Comparison of ENCODE assay signal across 10 cellular contexts in genomic region chr17:20059728-20060188, GRCh38. TPM values are rescaled to one million over a fixed set of nuclear protein-coding genes. Genes with fewer than 3 reads are reported as not detected.
DNase-seq lines count a peak whose midpoint lies in the region; ATAC-seq and TF ChIP-seq lines count a peak whose summit lies in the region.
"Had no signal": no experiment of that assay in that cellular context is flagged by ENCODE, and none has a peak within 500 bp of the region (broad histone marks: within the 10 kb centered on the region; RNA-seq: fewer than 3 reads in every experiment).

No MANE protein-coding gene starts in this region.

- ATAC-seq in GM18867 (IDR thresholded peaks at IDR 0.05; ENCODE audit: unreplicated experiment) (peak; percentile 51), lower lobe of right lung (no peak)

- intact Hi-C loops in lower lobe of right lung (cut with DNase I): no loop called here

- TF ChIP-seq CTCF in AG10803 (conservative IDR thresholded peaks at IDR 0.05; ENCODE audit: low read length): no peak
- no peak for TF ChIP-seq CTCF in lower lobe of right lung (IDR thresholded peaks at IDR 0.05)

- H3K9me3 ChIP-seq in adipocyte (ENCODE audit: control insufficient read depth, low read length) (no peaks in the 10 kb centered on the region), lower lobe of right lung (no peaks in the 10 kb centered on the region)

- DNase-seq in AG10803 (ENCODE audit: low read depth): peak; percentile 13
- peak; percentile 61 for DNase-seq in KBM-7
- peak; percentile 11 for DNase-seq in adipocyte (ENCODE audit: low read depth)
- DNase-seq in effector CD8-positive, alpha-beta T cell (lab: John Stamatoyannopoulos, UW): no peak
- DNase-seq in stimulated activated CD4-positive, alpha-beta T cell treated with anti-CD3 and anti-CD28 coated beads, Interleukin-4, amount 100 ng/mL, for 4 hours: no peak
- no peak for DNase-seq in ACHN
- DNase-seq in lower lobe of right lung: no peak
- DNase-seq: Calu3 had no signal

- H3K27me3 ChIP-seq in adipocyte (replicated peaks; ENCODE audit: control insufficient read depth, insufficient read depth, low read length): no peaks in the 10 kb centered on the region
- H3K27me3 ChIP-seq in lower lobe of right lung (ENCODE audit: low read depth): no peaks in the 10 kb centered on the region

- H3K36me3 ChIP-seq in adipocyte (ENCODE audit: control insufficient read depth, insufficient read depth, low read length, severe bottlenecking) (no peaks in the 10 kb centered on the region), lower lobe of right lung (no peaks in the 10 kb centered on the region)

- in situ Hi-C loops in KBM-7 (cut with MboI; ENCODE audit: low pct_unique_long_range_greater_than_20kb, low sequenced_read_pairs): no loop called here
- in situ Hi-C loops in ACHN (cut with HindIII; ENCODE audit: low pct_ligation_motif_present, low pct_unique_long_range_greater_than_20kb, low sequenced_read_pairs): no loop called here

- no peak overlapping the region for H3K27ac ChIP-seq in lower lobe of right lung
- H3K27ac ChIP-seq: parathyroid adenoma had no signal

- H3K4me1 ChIP-seq in adipocyte (ENCODE audit: control insufficient read depth, insufficient read depth, low read length): peaks cover 28% of the 10 kb centered on the region
- peaks cover 17% of the 10 kb centered on the region for H3K4me1 ChIP-seq in lower lobe of right lung
- H3K4me1 ChIP-seq: parathyroid adenoma had no signal

- H3K9ac ChIP-seq in adipocyte (ENCODE audit: low read length): no peak overlapping the region
- H3K9ac ChIP-seq: parathyroid adenoma had no signal

- no peak overlapping the region for H3K4me3 ChIP-seq in AG10803 (ENCODE audit: low read length)
- H3K4me3 ChIP-seq in adipocyte (ENCODE audit: low read length): no peak overlapping the region
- no peak overlapping the region for H3K4me3 ChIP-seq in lower lobe of right lung

RNA-seq across cellular contexts. Expression of gene SPECC1, which starts 50.6 kb away (rescaled TPM):
- 26.9 TPM for total RNA-seq in lower lobe of right lung

Comparison
In these comparisons a context has a peak if more than half of its experiments do, and no peak if none do; other contexts are left out.
1. DNase-seq: peak in AG10803 (single experiment), KBM-7 (single experiment) and adipocyte (single experiment); none in effector CD8-positive, alpha-beta T cell (single experiment), stimulated activated CD4-positive, alpha-beta T cell treated with anti-CD3 and anti-CD28 coated beads, Interleukin-4, amount 100 ng/mL, for 4 hours (0 of 2), ACHN (single experiment) and lower lobe of right lung (single experiment).